ENCODE assay signal across 22 cellular contexts in the genomic region with DNA sequence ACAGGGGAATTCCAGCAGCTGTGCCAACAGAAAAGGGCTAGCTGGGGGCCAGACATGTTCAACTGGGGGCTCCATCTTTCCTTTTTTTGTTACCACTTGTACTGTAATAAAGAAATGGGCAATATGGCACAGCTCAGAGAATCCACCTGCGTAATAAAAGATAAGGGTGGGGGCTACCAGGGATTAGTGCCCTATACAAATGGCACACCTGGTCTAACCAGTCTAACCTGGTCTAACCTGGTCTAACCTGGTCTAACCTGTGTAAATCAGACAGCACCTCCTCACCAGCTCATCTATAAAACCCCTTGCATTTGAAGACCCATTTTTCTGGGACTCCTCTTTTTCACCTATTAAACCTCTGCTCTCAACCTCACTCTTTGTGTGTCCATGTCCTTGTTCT. TPM values are rescaled to one million over a fixed set of nuclear protein-coding genes. Genes with fewer than 3 reads are reported as not detected.
A peak's percentile ranks its signal among the peaks of the same experiment; 100 is the strongest.
DNase-seq lines count a peak whose midpoint lies in the region; ATAC-seq, FAIRE-seq and TF ChIP-seq lines count a peak whose summit lies in the region.
"Had no signal": no experiment of that assay in that cellular context is flagged by ENCODE, and none has a peak within 500 bp of the region (broad histone marks: within the 10 kb centered on the region; RNA-seq: fewer than 3 reads in every experiment).

No MANE protein-coding gene starts in this region.

- H3K79me2 ChIP-seq in GM23338 (replicated peaks; ENCODE audit: insufficient read depth): no peaks in the 10 kb centered on the region
- no peaks in the 10 kb centered on the region for H3K79me2 ChIP-seq in H1 (ENCODE audit: control insufficient read depth in 1 of 2, insufficient read depth in 2 of 2, low read length in 2 of 2)

- H3K36me3 Mint-ChIP-seq in GM23338 (ENCODE audit: low read depth) (peaks cover 5% of the 10 kb centered on the region; the same call in 2 of the 3 replicates), nephron (ENCODE audit: low read depth) (no peaks in the 10 kb centered on the region)
- H3K36me3 Mint-ChIP-seq: CD8-positive, alpha-beta T cell had no signal

- no peak for TF ChIP-seq RAD21 in H1 (IDR thresholded peaks at IDR 0.05 in 1 of 2, conservative IDR thresholded peaks at IDR 0.05 in 1 of 2; ENCODE audit: low read depth in 2 of 2, low read length in 2 of 2)

- H3K27me3 Mint-ChIP-seq in GM23338 (ENCODE audit: insufficient read depth, low read depth, poor library complexity) (no peaks in the 10 kb centered on the region), nephron (ENCODE audit: low read depth) (no peaks in the 10 kb centered on the region)

- H3K27me3 ChIP-seq in GM23338 (ENCODE audit: insufficient read depth) (no peaks in the 10 kb centered on the region), HUES6 (ENCODE audit: control insufficient read depth, insufficient read depth, low read length) (no peaks in the 10 kb centered on the region), H1 (replicated peaks in 1 of 4; ENCODE audit: control insufficient read depth in 3 of 4, extremely low read depth in 1 of 4, insufficient read depth in 3 of 4, low read length in 3 of 4) (no peaks in the 10 kb centered on the region; a peak in 1 of 7 replicates)
- H3K27me3 ChIP-seq: BLaER1, SJSA1 had no signal

- no peak overlapping the region for H4K91ac ChIP-seq in H1 (replicated peaks; ENCODE audit: insufficient read length, low read length)

- no peak for TF ChIP-seq EP300 in H1 (IDR thresholded peaks at IDR 0.05; ENCODE audit: borderline replicate concordance in 1 of 2, low read depth in 2 of 2, low read length in 2 of 2)

- no peaks in the 10 kb centered on the region for H3K36me3 ChIP-seq in GM23338 (ENCODE audit: insufficient read depth)
- no peaks in the 10 kb centered on the region for H3K36me3 ChIP-seq in HUES6 (ENCODE audit: control insufficient read depth, insufficient read depth, low read length)
- H3K36me3 ChIP-seq in H1 (ENCODE audit: control insufficient read depth in 2 of 4, insufficient read depth in 4 of 4, low read length in 3 of 4): no peaks in the 10 kb centered on the region
- H3K36me3 ChIP-seq: BLaER1, SJSA1 had no signal

- POLR2A ChIA-PET in H1 (lab: Charles Lee; ENCODE audit: partially characterized antibody): no interaction called here

- CTCF ChIA-PET in H1 (lab: Charles Lee; ENCODE audit: partially characterized antibody): interaction anchor here (0.8 to 2.5 kb wide), 8 partner anchors 10 to 402 kb away, joined by 3 to 9 read pairs (median 4); a partner anchor contains a TSS

- ATAC-seq in GM23338: peak; percentile 28; the same call in 1 of the 3 replicates
- ATAC-seq: CD8-positive, alpha-beta T cell; HepG2; K562; Right ventricle myocardium inferior; T-helper 17 cell had no signal

- TF ChIP-seq POLR2A in H1 (IDR thresholded peaks at IDR 0.05; ENCODE audit: control extremely low read depth in 1 of 2, low read depth in 2 of 2, low read length in 2 of 2): no peak

- FAIRE-seq in H1 (lab: Jason Lieb, UNC): no peak
- FAIRE-seq: HepG2, K562 had no signal

- H3K27ac Mint-ChIP-seq in GM23338: peak overlapping the region; percentile 30
- peak overlapping the region in 2 of 3 experiments; percentile 47 to 73 for H3K27ac Mint-ChIP-seq in nephron
- H3K27ac Mint-ChIP-seq: CD8-positive, alpha-beta T cell; T-helper 17 cell had no signal

- intact Hi-C loops in head of caudate nucleus (cut with DNase I): no loop called here

- no peak overlapping the region for H2BK15ac ChIP-seq in H1 (ENCODE audit: low read length)

- H3K27ac ChIP-seq in GM23338 (ENCODE audit: low read depth) (no peak overlapping the region), HUES6 (ENCODE audit: low read depth, low read length) (no peak overlapping the region), H1 (ENCODE audit: low read depth, low read length) (no peak overlapping the region)
- H3K27ac ChIP-seq: BLaER1, SJSA1 had no signal

- no peak overlapping the region for H2AFZ ChIP-seq in GM23338
- no peak overlapping the region for H2AFZ ChIP-seq in H1 (ENCODE audit: low read length)

- H3K14ac ChIP-seq in H1 (ENCODE audit: insufficient read length): no peak overlapping the region

- peaks cover 8% of the 10 kb centered on the region for H3K4me1 ChIP-seq in GM23338 (ENCODE audit: insufficient read depth)
- peaks cover 29% of the 10 kb centered on the region for H3K4me1 ChIP-seq in HUES6 (ENCODE audit: control insufficient read depth, insufficient read depth, low read length)
- H3K4me1 ChIP-seq in H1 (replicated peaks in 1 of 4; ENCODE audit: control insufficient read depth in 3 of 4, insufficient read depth in 4 of 4, low read length in 3 of 4): peaks cover 0 to 9% (median 2%) of the 10 kb centered on the region in 4 experiments; a peak in 2 of 7 replicates
- H3K4me1 ChIP-seq: BLaER1 had no signal

- H4K20me1 ChIP-seq in GM23338 (replicated peaks; ENCODE audit: insufficient read depth): no peaks in the 10 kb centered on the region
- no peaks in the 10 kb centered on the region for H4K20me1 ChIP-seq in H1 (replicated peaks in 1 of 2; ENCODE audit: control insufficient read depth in 1 of 2, insufficient read depth in 2 of 2, low read length in 2 of 2)
- H4K20me1 ChIP-seq: BLaER1 had no signal

- H3K9me3 Mint-ChIP-seq in GM23338 (peaks cover 9% of the 10 kb centered on the region; the same call in 2 of the 3 replicates), nephron (no peaks in the 10 kb centered on the region)
- H3K9me3 Mint-ChIP-seq: CD8-positive, alpha-beta T cell had no signal

- DNase-seq in GM23338 (ENCODE audit: low spot score): no peak
- DNase-seq in H1 (ENCODE audit: low read depth in 1 of 2, low spot score in 2 of 2): no peak
- DNase-seq in D341Med (ENCODE audit: low spot score): no peak
- DNase-seq in stimulated activated CD4-positive, alpha-beta T cell treated with anti-CD3 and anti-CD28 coated beads, Interleukin-2, amount 100 ng/mL, for 48 hours: no peak
- DNase-seq in head of caudate nucleus: no peak
- DNase-seq: CD8-positive, alpha-beta T cell; DMS79; GOT3; NCI-H1092; NCI-H1436 treated with DMSO at 0.1 percent for 48 hours; NCI-H2081; NCI-H2171 treated with DMSO at 0.1 percent for 48 hours; NCI-H524 treated with DMSO at 0.1 percent for 48 hours; OCI-M1; T-helper 17 cell had no signal

- H4K5ac ChIP-seq in H1 (ENCODE audit: insufficient read length, low read depth, low read length): no peak overlapping the region

- no peak overlapping the region for H3K23ac ChIP-seq in H1 (ENCODE audit: insufficient read length)

- no peak overlapping the region for H3K4me3 Mint-ChIP-seq in GM23338
- no peak overlapping the region for H3K4me3 Mint-ChIP-seq in nephron
- H3K4me3 Mint-ChIP-seq: CD8-positive, alpha-beta T cell; T-helper 17 cell had no signal

- no peak overlapping the region; the same call in 1 of the 2 replicates for H3K18ac ChIP-seq in H1 (ENCODE audit: extremely low read depth, low read length)

- H3K23me2 ChIP-seq in H1 (ENCODE audit: low read depth, low read length): no peaks in the 10 kb centered on the region

- peaks cover 3% of the 10 kb centered on the region; the same call in 1 of the 2 replicates for H3K9me2 ChIP-seq in GM23338 (ENCODE audit: insufficient read depth)

- H2BK12ac ChIP-seq in H1 (ENCODE audit: low read depth, low read length): peak overlapping the region; percentile 13; the same call in 1 of the 2 replicates

- no peak for TF ChIP-seq CTCF in GM23338 (conservative IDR thresholded peaks at IDR 0.05; ENCODE audit: low read depth in 2 of 2)
- no peak for TF ChIP-seq CTCF in H1 (IDR thresholded peaks at IDR 0.05; ENCODE audit: control extremely low read depth in 1 of 3, insufficient read depth in 1 of 3, low read depth in 1 of 3, low read length in 3 of 3)
- no peak for TF ChIP-seq CTCF in nephron (IDR thresholded peaks at IDR 0.05; ENCODE audit: unreplicated experiment in 3 of 3)

- no peaks in the 10 kb centered on the region for H3K79me1 ChIP-seq in H1 (ENCODE audit: low read depth, low read length)

- peak overlapping the region; percentile 46; the same call in 1 of the 2 replicates for H2BK5ac ChIP-seq in H1 (ENCODE audit: low read depth, low read length)

- no peak overlapping the region for H4K8ac ChIP-seq in H1 (ENCODE audit: extremely low read depth, insufficient read depth, low read length)

- WGBS in H1 (ENCODE audit: extremely low coverage in 1 of 2, insufficient coverage in 1 of 2, insufficient read length in 1 of 2, insufficient replicate concordance in 2 of 2, low coverage in 1 of 2, low lambda C conversion rate in 2 of 2, missing lambda C conversion rate in 1 of 2), 2 experiments: 94% methylated on average over 1 of the region's 1 CpG; no CpG with 5 or more reads in 1 of the 2 experiments

- H3K9ac ChIP-seq in HUES6 (ENCODE audit: low read length): no peak overlapping the region
- H3K9ac ChIP-seq in H1 (replicated peaks in 1 of 4; ENCODE audit: extremely low read depth in 1 of 4, low read depth in 3 of 4, low read length in 3 of 4): no peak overlapping the region
- H3K9ac ChIP-seq: BLaER1 had no signal

- no peak overlapping the region for H3K56ac ChIP-seq in H1 (replicated peaks; ENCODE audit: insufficient read length, low read depth, low read length)

- no peak overlapping the region for H3K4me3 ChIP-seq in GM23338
- peak overlapping the region; percentile 10; the same call in 1 of the 2 replicates for H3K4me3 ChIP-seq in HUES6 (ENCODE audit: low read depth, low read length)
- no peak overlapping the region for H3K4me3 ChIP-seq in H1 (ENCODE audit: extremely low read depth in 1 of 4, insufficient read depth in 2 of 4, low read depth in 3 of 4, low read length in 4 of 4)
- H3K4me3 ChIP-seq: BLaER1, K562, SJSA1 had no signal

- H2BK120ac ChIP-seq in H1 (replicated peaks; ENCODE audit: low read depth, low read length): peak overlapping the region; percentile 7

- H2AK5ac ChIP-seq in H1 (ENCODE audit: low read depth, low read length): no peak overlapping the region

- no peak overlapping the region; the same call in 1 of the 2 replicates for H2BK20ac ChIP-seq in H1 (ENCODE audit: low read length)

- no peak overlapping the region for H3K4ac ChIP-seq in H1 (replicated peaks; ENCODE audit: insufficient read length, low read depth, low read length)

- H3K4me2 ChIP-seq in GM23338: peak overlapping the region; percentile 40; the same call in 1 of the 2 replicates
- H3K4me2 ChIP-seq in H1 (ENCODE audit: insufficient read depth in 1 of 2, low read depth in 2 of 2, low read length in 2 of 2): peak overlapping the region; percentile 27 to 65; a peak in 2 of 4 replicates
- H3K4me2 ChIP-seq: BLaER1 had no signal

- no peaks in the 10 kb centered on the region for H3F3A ChIP-seq in GM23338 (replicated peaks; ENCODE audit: low read depth)

- peaks cover 16% of the 10 kb centered on the region for H3K4me1 Mint-ChIP-seq in GM23338
- peaks cover 11% of the 10 kb centered on the region for H3K4me1 Mint-ChIP-seq in nephron

- H3K9me3 ChIP-seq in HUES6 (ENCODE audit: control insufficient read depth, insufficient read depth, low read depth, low read length): no peaks in the 10 kb centered on the region
- H3K9me3 ChIP-seq in H1 (ENCODE audit: insufficient read depth in 2 of 2, low read depth in 1 of 2, low read length in 1 of 2): no peaks in the 10 kb centered on the region
- H3K9me3 ChIP-seq: BLaER1, SJSA1 had no signal

RNA-seq across cellular contexts. Expression of a gene that starts 26.2 kb away (rescaled TPM):
- not detected in 2 replicates for total RNA-seq in GM23338 (2014; rRNA removed; shearing (Covaris generic))
- polyA plus RNA-seq in GM23338 (2016; fragmentation: Nextera tagmentation; extraction: Ambion mirVana): 0.06 TPM in 1 of 2 replicates, not detected in the other
- not detected in 2 replicates for total RNA-seq in H1 (2021; fragmentation: NEBNext Ultra II Directional; extraction: Animal tissue kit (Norgen Biotek cat#: 25700))
- polyA plus RNA-seq in H1 (2011; rRNA removed): 0.02 TPM in 1 of 2 replicates, not detected in the other
- not detected for polyA plus RNA-seq in H1 (2011; cell fraction: cytosol; rRNA removed)
- polyA plus RNA-seq in H1 (2011; cell fraction: nucleus; rRNA removed): not detected
- not detected in 4 replicates for polyA plus RNA-seq in H1 (2012, experiment 1 of 2)
- polyA plus RNA-seq in H1 (2012, experiment 2 of 2): not detected
- 0.04 TPM for polyA plus RNA-seq in H1 (2013, experiment 1 of 2)
- 0.02 TPM for polyA plus RNA-seq in H1 (2013, experiment 2 of 2)
- not detected in 2 replicates for polyA minus RNA-seq in H1 (2011; rRNA and poly(A)+ RNA removed)
- polyA minus RNA-seq in H1 (2011; cell fraction: cytosol; rRNA and poly(A)+ RNA removed): not detected
- not detected for polyA minus RNA-seq in H1 (2011; cell fraction: nucleus; rRNA and poly(A)+ RNA removed)
- total RNA-seq: CD8-positive, alpha-beta T cell; Right ventricle myocardium inferior; T-helper 17 cell had no signal

RNA-seq across cellular contexts. Expression of a gene that starts 39.5 kb away (rescaled TPM):
- total RNA-seq in GM23338 (2014; rRNA removed; shearing (Covaris generic)): 4.2 and 4.6 TPM in 2 replicates
- polyA plus RNA-seq in GM23338 (2016; fragmentation: Nextera tagmentation; extraction: Ambion mirVana) (2.5 and 2.7 TPM in 2 replicates), H1 (2011; rRNA removed) (3.8 and 6.1 TPM in 2 replicates)
- total RNA-seq in H1 (2021; fragmentation: NEBNext Ultra II Directional; extraction: Animal tissue kit (Norgen Biotek cat#: 25700)): 3.0 and 3.1 TPM in 2 replicates
- 5.1 TPM for polyA plus RNA-seq in H1 (2011; cell fraction: cytosol; rRNA removed)
- polyA plus RNA-seq in H1 (2011; cell fraction: nucleus; rRNA removed): 2.1 TPM
- polyA plus RNA-seq in H1 (2012, experiment 1 of 2): 3.2 to 4.5 TPM (median 4.2 TPM) in 4 replicates
- polyA plus RNA-seq in H1 (2012, experiment 2 of 2): 0.88 TPM
- polyA plus RNA-seq in H1 (2013, experiment 1 of 2): 5.5 TPM
- polyA plus RNA-seq in H1 (2013, experiment 2 of 2): 6.6 TPM
- 6.7 and 10.5 TPM in 2 replicates for polyA minus RNA-seq in H1 (2011; rRNA and poly(A)+ RNA removed)
- 2.1 TPM for polyA minus RNA-seq in H1 (2011; cell fraction: cytosol; rRNA and poly(A)+ RNA removed)
- polyA minus RNA-seq in H1 (2011; cell fraction: nucleus; rRNA and poly(A)+ RNA removed): 6.9 TPM
- total RNA-seq: CD8-positive, alpha-beta T cell; T-helper 17 cell had no signal
- polyA plus RNA-seq: K562 had no signal
